Comparison of ENCODE assay signal across 34 cellular contexts in genomic region chr4:70571772-70572171, GRCh38. TPM values are rescaled to one million over a fixed set of nuclear protein-coding genes. Genes with fewer than 3 reads are reported as not detected.
"Had no signal": no experiment of that assay in that cellular context is flagged by ENCODE, and none has a peak within 500 bp of the region (broad histone marks: within the 10 kb centered on the region; RNA-seq: fewer than 3 reads in every experiment).

No MANE protein-coding gene starts in this region.

- H3K27me3 Mint-ChIP-seq: progenitor cell of endocrine pancreas, type B pancreatic cell had no signal

- H2AFZ ChIP-seq: parathyroid adenoma had no signal

- H3K9me3 Mint-ChIP-seq: stimulated activated effector memory CD8-positive, alpha-beta T cell treated with anti-CD3 and anti-CD28 coated beads, Interleukin-12 subunit alpha, Interleukin-12 subunit beta, amount 100 ng/mL, for 72 hours had no signal

- DNase-seq: dermis blood vessel endothelial cell; effector memory CD4-positive, alpha-beta T cell; foreskin melanocyte; glutamatergic neuron; heart right ventricle; hippocampal formation; kidney glomerular epithelial cell; left colon; left ventricle myocardium superior; lower lobe of right lung; natural killer cell; sigmoid colon; stimulated activated CD4-positive, alpha-beta T cell treated with anti-CD3 and anti-CD28 coated beads, Interleukin-2, amount 100 ng/mL, for 24 hours; stimulated activated CD4-positive, alpha-beta T cell treated with anti-CD3 and anti-CD28 coated beads, Interleukin-4, amount 100 ng/mL, for 24 hours; stimulated activated naive CD4-positive, alpha-beta T cell treated with Interleukin-2 at 50 U/mL for 16 hours; stomach; thyroid gland had no signal

- H3K9me3 ChIP-seq: esophagus muscularis mucosa, lower lobe of right lung, sigmoid colon, thyroid gland had no signal

- H3K36me3 ChIP-seq: esophagus muscularis mucosa, heart right ventricle, lower lobe of right lung, sigmoid colon, stomach, thyroid gland had no signal

- H3K36me3 Mint-ChIP-seq: natural killer cell; stimulated activated effector memory CD8-positive, alpha-beta T cell treated with anti-CD3 and anti-CD28 coated beads, Interleukin-12 subunit alpha, Interleukin-12 subunit beta, amount 100 ng/mL, for 72 hours; type B pancreatic cell had no signal

- H3K4me3 Mint-ChIP-seq: natural killer cell; neural crest cell; stimulated activated effector memory CD8-positive, alpha-beta T cell treated with anti-CD3 and anti-CD28 coated beads, Interleukin-12 subunit alpha, Interleukin-12 subunit beta, amount 100 ng/mL, for 72 hours; type B pancreatic cell had no signal

- H3K4me3 ChIP-seq: coronary artery, esophagus muscularis mucosa, heart right ventricle, lower lobe of right lung, sigmoid colon, stomach, thyroid gland had no signal

- H3K27ac ChIP-seq: coronary artery, esophagus muscularis mucosa, heart right ventricle, lower lobe of right lung, parathyroid adenoma, sigmoid colon, stomach, thyroid gland had no signal

- ATAC-seq: heart right ventricle; left colon; left ventricle myocardium superior; lower lobe of right lung; natural killer cell; stimulated activated effector memory CD8-positive, alpha-beta T cell treated with anti-CD3 and anti-CD28 coated beads, Interleukin-12 subunit alpha, Interleukin-12 subunit beta, amount 100 ng/mL, for 72 hours had no signal

- H3K27ac Mint-ChIP-seq: natural killer cell; progenitor cell of endocrine pancreas; stimulated activated effector memory CD8-positive, alpha-beta T cell treated with anti-CD3 and anti-CD28 coated beads, Interleukin-12 subunit alpha, Interleukin-12 subunit beta, amount 100 ng/mL, for 72 hours; type B pancreatic cell had no signal

- H3K79me2 ChIP-seq: parathyroid adenoma had no signal

- H3K4me1 Mint-ChIP-seq: natural killer cell; stimulated activated effector memory CD8-positive, alpha-beta T cell treated with anti-CD3 and anti-CD28 coated beads, Interleukin-12 subunit alpha, Interleukin-12 subunit beta, amount 100 ng/mL, for 72 hours had no signal

- H3K27me3 ChIP-seq: esophagus muscularis mucosa, sigmoid colon, stomach, thyroid gland had no signal

- H3K4me1 ChIP-seq: esophagus muscularis mucosa, heart right ventricle, lower lobe of right lung, parathyroid adenoma, sigmoid colon, stomach, thyroid gland had no signal

- H3K9ac ChIP-seq: parathyroid adenoma had no signal

- FAIRE-seq: endothelial cell of umbilical vein, islet of Langerhans had no signal

RNA-seq across cellular contexts. Expression of gene AMBN, which starts 20.3 kb away (rescaled TPM):
- total RNA-seq: chondrocyte, dermis blood vessel endothelial cell, endothelial cell of umbilical vein, epithelial cell of proximal tubule, esophagus muscularis mucosa, heart right ventricle, left colon, left ventricle myocardium superior, lower lobe of right lung, mononuclear cell, natural killer cell, neural crest cell, osteoblast, progenitor cell of endocrine pancreas, sigmoid colon, skeletal muscle tissue, stomach, subcutaneous adipose tissue, thyroid gland, urinary bladder had no signal
- polyA plus RNA-seq: endothelial cell of umbilical vein, heart right ventricle, sigmoid colon, stomach, urinary bladder had no signal

RNA-seq across cellular contexts. Expression of gene AMTN, which starts 53.4 kb away (rescaled TPM):
- total RNA-seq: chondrocyte, dermis blood vessel endothelial cell, endothelial cell of umbilical vein, epithelial cell of proximal tubule, esophagus muscularis mucosa, heart right ventricle, left colon, left ventricle myocardium superior, lower lobe of right lung, mononuclear cell, natural killer cell, neural crest cell, osteoblast, progenitor cell of endocrine pancreas, sigmoid colon, skeletal muscle tissue, stomach, subcutaneous adipose tissue, temporal lobe, thyroid gland, urinary bladder had no signal
- polyA plus RNA-seq: heart right ventricle, sigmoid colon, urinary bladder had no signal

RNA-seq across cellular contexts. Expression of gene ENAM, which starts 56.8 kb away (rescaled TPM):
- total RNA-seq: chondrocyte, dermis blood vessel endothelial cell, endothelial cell of umbilical vein, esophagus muscularis mucosa, left colon, mononuclear cell, natural killer cell, neural crest cell, osteoblast, temporal lobe had no signal
- polyA plus RNA-seq: sigmoid colon had no signal
